Comparison of ENCODE assay signal across 15 cellular contexts in genomic region chr14:29734732-29735131, GRCh38.
DNase-seq lines count a peak whose midpoint lies in the region; ATAC-seq and TF ChIP-seq lines count a peak whose summit lies in the region.
"Had no signal": no experiment of that assay in that cellular context is flagged by ENCODE, and none has a peak within 500 bp of the region (broad histone marks: within the 10 kb centered on the region; RNA-seq: fewer than 3 reads in every experiment).

No MANE protein-coding gene starts in this region.

- H2BK15ac ChIP-seq in mesendoderm (replicated peaks; ENCODE audit: low read depth) = no peak overlapping the region

- H3K4ac ChIP-seq in mesendoderm (ENCODE audit: low read depth, low read length) = no peak overlapping the region

- intact Hi-C loops in breast epithelium (cut with DNase I; ENCODE audit: low total_unique reads) = no loop called here

- H2BK5ac ChIP-seq in mesendoderm (ENCODE audit: low read length) = no peak overlapping the region

- H3K4me1 ChIP-seq in mesendoderm (ENCODE audit: control insufficient read depth, low read depth, low read length) = peaks cover 2% of the 10 kb centered on the region
- no peaks in the 10 kb centered on the region for H3K4me1 ChIP-seq in breast epithelium
- H3K4me1 ChIP-seq: BLaER1 treated with 17β-estradiol and CSF1 and Interleukin-3, amounts not matched to agents 10 nM and 100 nM had no signal

- no peak overlapping the region for H3K18ac ChIP-seq in mesendoderm (ENCODE audit: low read length)

- no peak overlapping the region for H3K56ac ChIP-seq in mesendoderm (ENCODE audit: low read length)

- H3K4me3 ChIP-seq in mesendoderm (ENCODE audit: low read length) = no peak overlapping the region
- no peak overlapping the region for H3K4me3 ChIP-seq in breast epithelium
- H3K4me3 ChIP-seq: BLaER1 treated with 17β-estradiol and CSF1 and Interleukin-3, amounts not matched to agents 10 nM and 100 nM; GM12878; SJCRH30 had no signal

- no peak overlapping the region for H2AK5ac ChIP-seq in mesendoderm (ENCODE audit: low read length)

- no peak for TF ChIP-seq POLR2A in breast epithelium (IDR thresholded peaks at IDR 0.05)

- H2BK120ac ChIP-seq in mesendoderm (ENCODE audit: low read depth, low read length) = no peak overlapping the region

- no peaks in the 10 kb centered on the region for H3K79me1 ChIP-seq in mesendoderm (ENCODE audit: low read length)

- WGBS in mesendoderm (ENCODE audit: extremely low coverage, insufficient coverage, low lambda C conversion rate) = no CpG with 5 or more reads among the region's 1 CpG

- H3K27me3 ChIP-seq in mesendoderm (ENCODE audit: insufficient read depth, low read length, poor library complexity) (no peaks in the 10 kb centered on the region), breast epithelium (no peaks in the 10 kb centered on the region)
- H3K27me3 ChIP-seq: BLaER1 treated with 17β-estradiol and CSF1 and Interleukin-3, amounts not matched to agents 10 nM and 100 nM; SJCRH30 had no signal

- TF ChIP-seq CTCF in breast epithelium (IDR thresholded peaks at IDR 0.05) = no peak

- H3K79me2 ChIP-seq in mesendoderm (ENCODE audit: control insufficient read depth, insufficient read depth, low read length) = no peaks in the 10 kb centered on the region

- H3K36me3 ChIP-seq in mesendoderm (ENCODE audit: control insufficient read depth, insufficient read depth, low read length) = no peaks in the 10 kb centered on the region
- no peaks in the 10 kb centered on the region for H3K36me3 ChIP-seq in breast epithelium
- H3K36me3 ChIP-seq: BLaER1 treated with 17β-estradiol and CSF1 and Interleukin-3, amounts not matched to agents 10 nM and 100 nM; SJCRH30 had no signal

- H3K9me3 ChIP-seq in breast epithelium = no peaks in the 10 kb centered on the region
- H3K9me3 ChIP-seq: BLaER1 treated with 17β-estradiol and CSF1 and Interleukin-3, amounts not matched to agents 10 nM and 100 nM; SJCRH30 had no signal

- H3K9ac ChIP-seq in mesendoderm (ENCODE audit: low read length) = no peak overlapping the region
- H3K9ac ChIP-seq: BLaER1 treated with 17β-estradiol and CSF1 and Interleukin-3, amounts not matched to agents 10 nM and 100 nM had no signal

- DNase-seq in DMS53 treated with DMSO at 0.1 percent for 48 hours (lab: John Stamatoyannopoulos, UW; ENCODE audit: unreplicated experiment) = peak; percentile 30
- peak; percentile 83 for DNase-seq in NCI-H146 treated with DMSO at 0.1 percent for 48 hours (lab: John Stamatoyannopoulos, UW; ENCODE audit: unreplicated experiment)
- peak; percentile 83 for DNase-seq in NCI-H69 (lab: John Stamatoyannopoulos, UW)
- DNase-seq in mesendoderm = peak; percentile 38
- no peak for DNase-seq in breast epithelium (ENCODE audit: low spot score in 2 of 2)
- DNase-seq in central memory CD4-positive, alpha-beta T cell = no peak
- DNase-seq: DMS79, NCI-H1694 treated with DMSO at 0.1 percent for 48 hours, OCI-M1, RPMI8226, SJCRH30, SW 1271 had no signal

- no peak overlapping the region for H3K23ac ChIP-seq in mesendoderm (ENCODE audit: low read length)

- H4K5ac ChIP-seq in mesendoderm (ENCODE audit: low read length) = no peak overlapping the region

- no peak overlapping the region for H3K4me2 ChIP-seq in mesendoderm (ENCODE audit: low read length)
- H3K4me2 ChIP-seq: BLaER1 treated with 17β-estradiol and CSF1 and Interleukin-3, amounts not matched to agents 10 nM and 100 nM had no signal

- no peak overlapping the region for H4K8ac ChIP-seq in mesendoderm (ENCODE audit: low read depth, low read length)

- H3K27ac ChIP-seq in mesendoderm (ENCODE audit: low read depth, low read length) (no peak overlapping the region), breast epithelium (no peak overlapping the region)
- H3K27ac ChIP-seq: BLaER1 treated with 17β-estradiol and CSF1 and Interleukin-3, amounts not matched to agents 10 nM and 100 nM; SJCRH30 had no signal

- ATAC-seq in HG02623 (IDR thresholded peaks at IDR 0.05; ENCODE audit: unreplicated experiment) = no peak
- ATAC-seq: GM12878 had no signal

Comparison
In these comparisons a context has a peak if more than half of its experiments do, and no peak if none do; other contexts are left out.
1. DNase-seq: peak in DMS53 treated with DMSO at 0.1 percent for 48 hours (single experiment), NCI-H146 treated with DMSO at 0.1 percent for 48 hours (single experiment), NCI-H69 (single experiment) and mesendoderm (single experiment); none in breast epithelium (0 of 2) and central memory CD4-positive, alpha-beta T cell (single experiment).